In the genomic region with DNA sequence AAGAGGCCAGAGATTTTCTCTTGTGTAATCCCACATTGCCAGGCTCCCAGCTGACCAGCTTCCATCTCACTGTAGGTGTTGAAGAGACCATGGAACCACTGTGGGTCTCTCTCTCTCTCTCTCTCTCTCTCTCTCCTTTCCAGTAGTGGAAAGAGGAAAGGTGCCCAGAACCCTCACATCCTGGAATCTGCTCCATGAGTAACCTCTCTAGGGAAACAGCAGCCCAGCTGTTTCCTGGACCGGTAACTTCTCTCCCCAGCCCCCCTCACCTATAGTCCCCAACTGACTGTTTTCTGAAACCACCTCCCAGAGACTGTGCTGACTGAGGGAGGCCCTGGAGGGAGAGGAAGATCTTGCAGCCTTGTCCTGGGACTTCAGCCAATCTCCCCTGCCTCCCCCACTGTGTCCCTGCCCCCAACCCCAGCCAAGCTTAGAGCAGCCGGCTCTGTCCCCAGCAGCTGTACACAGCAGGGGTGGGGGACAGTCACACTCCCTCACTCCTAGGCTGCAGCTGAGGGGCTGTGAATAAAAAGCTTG, we compare ENCODE assay signal across 10 cellular contexts. TPM values are rescaled to one million over a fixed set of nuclear protein-coding genes. Genes with fewer than 3 reads are reported as not detected.
A peak's percentile ranks its signal among the peaks of the same experiment; 100 is the strongest.
DNase-seq lines count a peak whose midpoint lies in the region; ATAC-seq, FAIRE-seq and TF ChIP-seq lines count a peak whose summit lies in the region.
"Had no signal": no experiment of that assay in that cellular context is flagged by ENCODE, and none has a peak within 500 bp of the region (broad histone marks: within the 10 kb centered on the region; RNA-seq: fewer than 3 reads in every experiment).

No MANE protein-coding gene starts in this region.

- H3F3A ChIP-seq in GM23248 (ENCODE audit: insufficient read depth) = no peaks in the 10 kb centered on the region

- no peak overlapping the region for H3K4me3 ChIP-seq in GM23248
- H3K4me3 ChIP-seq in RWPE2 (ENCODE audit: severe bottlenecking) = no peak overlapping the region
- no peak overlapping the region for H3K4me3 ChIP-seq in small intestine (ENCODE audit: low read depth in 1 of 2, low read length in 2 of 2)

- H3K36me3 ChIP-seq in GM23248 (ENCODE audit: low read depth) = no peaks in the 10 kb centered on the region
- no peaks in the 10 kb centered on the region for H3K36me3 ChIP-seq in RWPE2 (ENCODE audit: low read depth)
- no peaks in the 10 kb centered on the region for H3K36me3 ChIP-seq in small intestine (ENCODE audit: control insufficient read depth in 2 of 2, insufficient read depth in 2 of 2, low read length in 2 of 2)

- TF ChIP-seq CTCF in RWPE2 (IDR thresholded peaks at IDR 0.05; ENCODE audit: poor library complexity, severe bottlenecking) = no peak

- H3K9me2 ChIP-seq in GM23248 (ENCODE audit: insufficient read depth) = no peaks in the 10 kb centered on the region

- peak; percentile 30; the same call in 2 of the 3 replicates for ATAC-seq in RWPE2 (ENCODE audit: low read depth)

- H3K27ac ChIP-seq in GM23248 (no peak overlapping the region), RWPE2 (ENCODE audit: poor library complexity, severe bottlenecking) (no peak overlapping the region), small intestine (ENCODE audit: low read depth in 1 of 2, low read length in 1 of 2) (no peak overlapping the region)

- DNase-seq in GM23248 (peak; percentile 10), RWPE2 (ENCODE audit: low spot score) (no peak), glomerular endothelial cell (ENCODE audit: extremely low read depth, low read depth, low spot score) (peak; percentile 58), nucleus accumbens (lab: John Stamatoyannopoulos, UW) (peak in 31 of 56 donors; percentile 6 to 67 (median 24)), GF-D8 (lab: John Stamatoyannopoulos, UW) (no peak), small intestine (no peak)
- DNase-seq in effector CD4-positive, alpha-beta T cell = no peak
- no peak for DNase-seq in stimulated activated CD4-positive, alpha-beta T cell treated with anti-CD3 and anti-CD28 coated beads, Interleukin-4, amount 100 ng/mL, for 4 hours
- DNase-seq: RPMI8226 had no signal

- H3K4me1 ChIP-seq in GM23248 (ENCODE audit: insufficient read depth) (0 out of 2 replicates have a peak, but pooled peaks cover 2% of the 10 kb centered on the region), RWPE2 (ENCODE audit: insufficient read depth, poor library complexity, severe bottlenecking) (no peaks in the 10 kb centered on the region), small intestine (ENCODE audit: control insufficient read depth in 2 of 2, insufficient read depth in 1 of 2, low read depth in 1 of 2, low read length in 1 of 2) (no peaks in the 10 kb centered on the region)

- H3K79me2 ChIP-seq in GM23248 (ENCODE audit: insufficient read depth) = no peaks in the 10 kb centered on the region

- H4K20me1 ChIP-seq in GM23248 (ENCODE audit: insufficient read depth) = no peaks in the 10 kb centered on the region

- H3K9me3 ChIP-seq in GM23248 (ENCODE audit: low read depth) (no peaks in the 10 kb centered on the region), RWPE2 (ENCODE audit: severe bottlenecking) (no peaks in the 10 kb centered on the region), small intestine (ENCODE audit: control insufficient read depth, low read depth) (no peaks in the 10 kb centered on the region)

- no peak overlapping the region for H2AFZ ChIP-seq in GM23248

- no peak overlapping the region for H3K9ac ChIP-seq in GM23248

- H3K27me3 ChIP-seq in GM23248 (replicated peaks; ENCODE audit: insufficient read depth) (no peaks in the 10 kb centered on the region), RWPE2 (ENCODE audit: insufficient read depth, poor library complexity, severe bottlenecking) (no peaks in the 10 kb centered on the region), small intestine (ENCODE audit: control insufficient read depth in 2 of 2, insufficient read depth in 2 of 2, low read length in 2 of 2) (no peaks in the 10 kb centered on the region)

- WGBS in GM23248 (ENCODE audit: low coverage in 1 of 2, low lambda C conversion rate in 2 of 2, missing lambda C conversion rate in 2 of 2), 2 experiments = 35 to 45% methylated on average over 1 to 2 of the region's 2 CpGs
- 43 to 82% (median 63%) methylated on average over 2 of the region's 2 CpGs for WGBS in small intestine, 3 donors

- in situ Hi-C loops in GM23248 (cut with MboI) = no loop called here

- FAIRE-seq in small intestine (lab: Jason Lieb, UNC) = no peak
- FAIRE-seq: keratinocyte had no signal

- H3K4me2 ChIP-seq in GM23248 (ENCODE audit: unreplicated experiment) = no peak overlapping the region

RNA-seq across cellular contexts. Expression of gene SLC45A3, which starts 20.6 kb away (rescaled TPM):
- total RNA-seq in GM23248 (2014; rRNA removed; shearing (Covaris generic)) = 1.2 and 1.8 TPM in 2 replicates
- 0.18 and 0.38 TPM in 2 replicates for polyA plus RNA-seq in GM23248 (2016; fragmentation: Nextera tagmentation; extraction: Ambion mirVana)
- total RNA-seq in glomerular endothelial cell = 11.6 and 12.7 TPM in 2 replicates
- 1 to 10 TPM; 1.1 to 8.5 (median 1.3) TPM for polyA plus RNA-seq in small intestine

RNA-seq across cellular contexts. Expression of gene NUCKS1, which starts 49.0 kb away (rescaled TPM):
- 122 and 125 TPM in 2 replicates for total RNA-seq in GM23248 (2014; rRNA removed; shearing (Covaris generic))
- polyA plus RNA-seq in GM23248 (2016; fragmentation: Nextera tagmentation; extraction: Ambion mirVana) = 69.2 and 69.9 TPM in 2 replicates
- 74.4 and 76.0 TPM in 2 replicates for total RNA-seq in glomerular endothelial cell
- polyA plus RNA-seq in small intestine = 10 to 100 TPM in 2 of 3 donors, 1 to 10 TPM in 1; 7.8 to 52.5 (median 11.6) TPM

Comparison
In these comparisons a context has a peak if more than half of its experiments do, and no peak if none do; other contexts are left out.
1. DNase-seq: peak in GM23248 (single experiment), glomerular endothelial cell (single experiment) and nucleus accumbens (31 of 56); none in RWPE2 (single experiment), effector CD4-positive, alpha-beta T cell (single experiment), GF-D8 (single experiment), stimulated activated CD4-positive, alpha-beta T cell treated with anti-CD3 and anti-CD28 coated beads, Interleukin-4, amount 100 ng/mL, for 4 hours (0 of 2) and small intestine (single experiment).